9 cellular contexts compared by ENCODE assay signal in genomic region chr6:138944412-138944811, GRCh38. TPM values are rescaled to one million over a fixed set of nuclear protein-coding genes. Genes with fewer than 3 reads are reported as not detected.
A peak's percentile ranks its signal among the peaks of the same experiment; 100 is the strongest.
DNase-seq lines count a peak whose midpoint lies in the region; ATAC-seq and FAIRE-seq lines count a peak whose summit lies in the region.
"Had no signal": no experiment of that assay in that cellular context is flagged by ENCODE, and none has a peak within 500 bp of the region (broad histone marks: within the 10 kb centered on the region; RNA-seq: fewer than 3 reads in every experiment).

No MANE protein-coding gene starts in this region.

- no peak for FAIRE-seq in GM19239 (lab: Jason Lieb, UNC)

- H3K4me1 Mint-ChIP-seq in activated CD4-positive, alpha-beta memory T cell treated with anti-CD3 and anti-CD28 coated beads for 36 hours (ENCODE audit: low read depth) = peaks cover 43% of the 10 kb centered on the region

- intact Hi-C loops in activated CD4-positive, alpha-beta memory T cell treated with anti-CD3 and anti-CD28 coated beads for 36 hours (cut with micrococcal nuclease) = no loop called here

- CTCF ChIA-PET in activated CD4-positive, alpha-beta memory T cell treated with anti-CD3 and anti-CD28 coated beads for 36 hours (lab: Charles Lee) = no interaction called here

- ATAC-seq in GM19395 (IDR thresholded peaks at IDR 0.05; ENCODE audit: unreplicated experiment) (no peak), HG03139 (IDR thresholded peaks at IDR 0.05; ENCODE audit: unreplicated experiment) (no peak)

- H3K9me3 Mint-ChIP-seq in activated CD4-positive, alpha-beta memory T cell treated with anti-CD3 and anti-CD28 coated beads for 36 hours = no peaks in the 10 kb centered on the region

- POLR2A ChIA-PET in activated CD4-positive, alpha-beta memory T cell treated with anti-CD3 and anti-CD28 coated beads for 36 hours (lab: Charles Lee) = no interaction called here

- H3K27ac Mint-ChIP-seq in activated CD4-positive, alpha-beta memory T cell treated with anti-CD3 and anti-CD28 coated beads for 36 hours = no peak overlapping the region

- no peaks in the 10 kb centered on the region for H3K27me3 Mint-ChIP-seq in activated CD4-positive, alpha-beta memory T cell treated with anti-CD3 and anti-CD28 coated beads for 36 hours

- DNase-seq in ELR (ENCODE audit: low read depth) (peak; percentile 70), HCEC 1CT (peak; percentile 64), iris pigment epithelial cell (ENCODE audit: low read depth) (peak; percentile 90), GM19239 (ENCODE audit: insufficient read length, low spot score) (no peak), superior temporal gyrus (ENCODE audit: extremely low spot score) (no peak)
- DNase-seq in activated CD4-positive, alpha-beta memory T cell treated with anti-CD3 and anti-CD28 coated beads for 36 hours = peak; percentile 62
- DNase-seq: Karpas-422 had no signal

- no peak overlapping the region for H3K4me3 Mint-ChIP-seq in activated CD4-positive, alpha-beta memory T cell treated with anti-CD3 and anti-CD28 coated beads for 36 hours

- H3K36me3 Mint-ChIP-seq in activated CD4-positive, alpha-beta memory T cell treated with anti-CD3 and anti-CD28 coated beads for 36 hours = peaks cover 40% of the 10 kb centered on the region

RNA-seq across cellular contexts. Expression of gene REPS1, which starts 43.6 kb away (rescaled TPM):
- total RNA-seq in activated CD4-positive, alpha-beta memory T cell treated with anti-CD3 and anti-CD28 coated beads for 36 hours = 10 to 100 TPM; 50.7 to 57.9 TPM

Comparison
In these comparisons a context has a peak if more than half of its experiments do, and no peak if none do; other contexts are left out.
1. DNase-seq: peak in ELR (single experiment), HCEC 1CT (single experiment), activated CD4-positive, alpha-beta memory T cell treated with anti-CD3 and anti-CD28 coated beads for 36 hours (single experiment) and iris pigment epithelial cell (single experiment); none in GM19239 (single experiment) and superior temporal gyrus (single experiment).